ENCODE assay signal across 8 cellular contexts in the genomic region with DNA sequence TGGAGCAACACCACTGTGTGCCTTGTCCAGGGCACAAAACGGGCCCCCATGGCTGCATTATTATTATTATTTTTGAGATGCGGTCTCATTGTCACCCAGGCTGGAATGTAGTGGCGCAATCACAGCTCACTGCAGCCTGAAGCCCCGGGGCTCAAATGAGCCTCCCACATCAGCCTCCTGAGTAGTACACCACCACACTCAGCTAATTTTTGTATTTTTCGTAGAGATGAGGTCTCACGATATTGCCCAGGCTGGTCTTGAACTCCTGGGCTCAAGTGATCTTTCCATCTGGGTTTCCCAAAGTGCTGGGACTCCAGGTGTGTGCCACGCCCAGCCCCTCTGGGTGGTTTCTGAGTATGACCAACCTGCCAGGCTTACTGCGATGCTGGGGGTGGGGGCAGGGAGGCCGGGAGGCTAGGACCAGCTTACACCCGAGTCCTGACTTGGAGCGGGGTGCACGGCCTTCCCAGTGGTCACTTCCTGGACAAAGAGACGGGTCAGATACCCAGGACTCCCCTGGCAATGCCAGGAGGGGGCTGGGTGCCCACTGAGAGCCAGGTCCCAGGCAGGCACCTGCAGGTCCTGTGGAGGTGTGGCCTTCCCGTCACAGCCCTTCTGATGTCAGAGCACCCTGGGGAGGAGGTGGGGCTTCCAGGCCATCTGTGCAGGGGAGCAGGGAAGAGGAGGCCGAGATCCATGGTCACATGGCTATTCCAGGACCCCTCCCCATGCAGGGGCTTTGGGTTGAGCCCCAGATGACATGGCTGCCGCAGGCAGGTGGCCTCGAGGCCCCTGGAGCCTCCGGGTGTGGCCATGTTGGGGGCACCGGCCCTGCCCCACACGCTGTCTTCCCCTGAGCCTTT. TPM values are rescaled to one million over a fixed set of nuclear protein-coding genes. Genes with fewer than 3 reads are reported as not detected.
DNase-seq lines count a peak whose midpoint lies in the region; FAIRE-seq and TF ChIP-seq lines count a peak whose summit lies in the region.

No MANE protein-coding gene starts in this region.

- FAIRE-seq in small intestine (lab: Jason Lieb, UNC) (no peak), GM19239 (lab: Jason Lieb, UNC) (no peak)

- H3K4me1 ChIP-seq in small intestine (ENCODE audit: control insufficient read depth in 2 of 2, insufficient read depth in 1 of 2, low read depth in 1 of 2, low read length in 1 of 2), result peaks cover 5 to 6% of the 10 kb centered on the region in 2 donors

- no peaks in the 10 kb centered on the region for H3K27me3 ChIP-seq in small intestine (ENCODE audit: control insufficient read depth in 2 of 2, insufficient read depth in 2 of 2, low read length in 2 of 2)

- WGBS in small intestine, 3 donors, result 30 to 62% (median 43%) methylated on average over 19 to 20 of the region's 20 CpGs

- no peak for TF ChIP-seq CTCF in epithelial cell of esophagus (IDR thresholded peaks at IDR 0.05; ENCODE audit: insufficient read depth, low read depth, low read length, missing control alignments)

- H3K27ac ChIP-seq in small intestine (ENCODE audit: low read depth in 1 of 2, low read length in 1 of 2), result peak overlapping the region; percentile 60 to 94

- no peaks in the 10 kb centered on the region for H3K9me3 ChIP-seq in small intestine (ENCODE audit: control insufficient read depth, low read depth)

- no peaks in the 10 kb centered on the region for H3K36me3 ChIP-seq in small intestine (ENCODE audit: control insufficient read depth in 2 of 2, insufficient read depth in 2 of 2, low read length in 2 of 2)

- no peak overlapping the region for H3K4me3 ChIP-seq in epithelial cell of esophagus (ENCODE audit: low read length)
- H3K4me3 ChIP-seq in small intestine (ENCODE audit: low read depth in 1 of 2, low read length in 2 of 2), result no peak overlapping the region

- DNase-seq in NCI-H524 (lab: John Stamatoyannopoulos, UW) (peak; percentile 45 to 64), NCI-H524 treated with DMSO at 0.1 percent for 48 hours (lab: John Stamatoyannopoulos, UW) (no peak), NCI-H2107 treated with DMSO at 0.1 percent for 48 hours (lab: John Stamatoyannopoulos, UW; ENCODE audit: unreplicated experiment) (peak; percentile 62), epithelial cell of esophagus (ENCODE audit: low read depth) (peak; percentile 82), small intestine (peak; percentile 78), NOMO-1 treated with dmso at 0.1 percent for 144 hours (lab: John Stamatoyannopoulos, UW; ENCODE audit: unreplicated experiment) (no peak), GM19239 (ENCODE audit: insufficient read length, low spot score) (no peak)
- DNase-seq in stimulated activated CD4-positive, alpha-beta T cell treated with anti-CD3 and anti-CD28 coated beads, Interleukin-4, amount 100 ng/mL, for 24 hours, result no peak

RNA-seq across cellular contexts. Expression of gene NRARP, which starts 8.3 kb away (rescaled TPM):
- 10 to 100 TPM in 1 of 3 donors, 1 to 10 TPM in 2; 3.2 to 12.6 (median 5.1) TPM for polyA plus RNA-seq in small intestine

RNA-seq across cellular contexts. Expression of gene TOR4A, which starts 32.9 kb away (rescaled TPM):
- polyA plus RNA-seq in small intestine, result 10 to 100 TPM in 1 of 3 donors, 1 to 10 TPM in 2; 3.4 to 21.5 (median 9.7) TPM

RNA-seq across cellular contexts. Expression of gene NELFB, which starts 55.3 kb away (rescaled TPM):
- 10 to 100 TPM; 34.7 to 62.5 (median 34.9) TPM for polyA plus RNA-seq in small intestine

RNA-seq across cellular contexts. Expression of gene STPG3, which starts 59.3 kb away (rescaled TPM):
- not detected for polyA plus RNA-seq in small intestine

Comparison
In these comparisons a context has a peak if more than half of its experiments do, and no peak if none do; other contexts are left out.
1. DNase-seq: peak in NCI-H524 (2 of 2), NCI-H2107 treated with DMSO at 0.1 percent for 48 hours (single experiment), epithelial cell of esophagus (single experiment) and small intestine (single experiment); none in NCI-H524 treated with DMSO at 0.1 percent for 48 hours (single experiment), stimulated activated CD4-positive, alpha-beta T cell treated with anti-CD3 and anti-CD28 coated beads, Interleukin-4, amount 100 ng/mL, for 24 hours (single experiment), NOMO-1 treated with dmso at 0.1 percent for 144 hours (single experiment) and GM19239 (single experiment).